ENCODE assay signal across 18 cellular contexts in genomic region chr6:117613920-117614535, GRCh38. TPM values are rescaled to one million over a fixed set of nuclear protein-coding genes. Genes with fewer than 3 reads are reported as not detected.
A peak's percentile ranks its signal among the peaks of the same experiment; 100 is the strongest.
DNase-seq lines count a peak whose midpoint lies in the region; ATAC-seq, FAIRE-seq and TF ChIP-seq lines count a peak whose summit lies in the region.
"Had no signal": no experiment of that assay in that cellular context is flagged by ENCODE, and none has a peak within 500 bp of the region (broad histone marks: within the 10 kb centered on the region; RNA-seq: fewer than 3 reads in every experiment).

No MANE protein-coding gene starts in this region.

- BruUV-seq in GM12878 (replicated peaks; lab: Mats Ljungman, UMichigan), result no TSS peak

- H3K27me3 ChIP-seq in HUES6 (ENCODE audit: control insufficient read depth, insufficient read depth, low read length), result no peaks in the 10 kb centered on the region
- H3K27me3 ChIP-seq in GM12878 (replicated peaks in 1 of 2; ENCODE audit: control insufficient read depth in 2 of 2, insufficient read depth in 2 of 2, low read length in 1 of 2), result no peaks in the 10 kb centered on the region

- H4K20me1 ChIP-seq in GM12878 (ENCODE audit: control insufficient read depth, insufficient read depth), result no peaks in the 10 kb centered on the region

- SMC1A ChIA-PET in GM12878 (lab: Charles Lee; ENCODE audit: uncharacterized antibody, unreplicated experiment), result interaction anchor here (0.6 to 1.4 kb wide), 3 partner anchors 12 to 1360 kb away, joined by 3 to 5 read pairs (median 3); no protein-coding TSS in a partner anchor

- 0 out of 2 replicates have a peak overlapping the region, but pooled peaks have one; percentile 12 for H2AFZ ChIP-seq in GM12878 (ENCODE audit: control insufficient read depth, low read depth, low read length)

- H3K9me3 ChIP-seq in HUES6 (ENCODE audit: control insufficient read depth, insufficient read depth, low read depth, low read length) (no peaks in the 10 kb centered on the region), GM12878 (replicated peaks; ENCODE audit: control insufficient read depth, insufficient read depth, low read length) (peaks cover 7% of the 10 kb centered on the region; the same call in 2 of the 3 replicates)

- no peak for TF ChIP-seq CTCF in GM12878 (IDR thresholded peaks at IDR 0.05 in 2 of 3, conservative IDR thresholded peaks at IDR 0.05 in 1 of 3; ENCODE audit: control insufficient read depth in 2 of 3, extremely low read depth in 1 of 3, insufficient read depth in 1 of 3, low read depth in 3 of 3, low read length in 3 of 3)

- H3K79me2 ChIP-seq in GM12878 (ENCODE audit: control insufficient read depth, insufficient read depth, low read length), result no peaks in the 10 kb centered on the region

- peak overlapping the region; percentile 27 for H3K9ac ChIP-seq in HUES6 (ENCODE audit: low read length)
- H3K9ac ChIP-seq in GM12878 (ENCODE audit: control insufficient read depth, insufficient read depth, low read length), result no peak overlapping the region

- H3K4me3 Mint-ChIP-seq in natural killer cell treated with Interleukin-12 subunit alpha and Interleukin-12 subunit beta and Interleukin-15 and Interleukin-18, amount 100 ng/mL, for 72 hours, result peak overlapping the region; percentile 79

- intact Hi-C loops in GM12878 (cut with micrococcal nuclease; ENCODE audit: unreplicated experiment), result no loop called here

- H3K4me1 ChIP-seq in HUES6 (ENCODE audit: control insufficient read depth, insufficient read depth, low read length), result peaks cover 42% of the 10 kb centered on the region
- H3K4me1 ChIP-seq in GM12878 (ENCODE audit: control insufficient read depth, insufficient read depth, low read length), result 0 out of 2 replicates have a peak, but pooled peaks cover 3% of the 10 kb centered on the region

- no peak for TF ChIP-seq EP300 in GM12878 (IDR thresholded peaks at IDR 0.05; ENCODE audit: borderline replicate concordance in 1 of 2, control insufficient read depth in 1 of 2, low read depth in 2 of 2, low read length in 2 of 2)

- H3K9me3 Mint-ChIP-seq in natural killer cell treated with Interleukin-12 subunit alpha and Interleukin-12 subunit beta and Interleukin-15 and Interleukin-18, amount 100 ng/mL, for 72 hours, result no peaks in the 10 kb centered on the region

- peak; percentile 45 for ATAC-seq in GM12878
- peak; percentile 70 to 75 for ATAC-seq in natural killer cell treated with Interleukin-12 subunit alpha and Interleukin-12 subunit beta and Interleukin-15 and Interleukin-18, amount 100 ng/mL, for 72 hours
- ATAC-seq: activated naive CD4-positive, alpha-beta T cell treated with anti-CD3 and anti-CD28 coated beads, Interleukin-2, amount 50 U/mL, for 72 hours had no signal

- CTCF ChIA-PET in GM12878 (lab: Yijun Ruan, JAX), result interaction anchor here (1.3 kb wide), 1 partner anchor 10 kb away, joined by 8 read pairs; no protein-coding TSS in a partner anchor

- FAIRE-seq in GM12878 (lab: Jason Lieb, UNC), result no peak

- 75% methylated on average over 4 of the region's 4 CpGs for WGBS in GM12878 (ENCODE audit: insufficient coverage, insufficient replicate concordance, low lambda C conversion rate, missing lambda C conversion rate)

- H3K4me1 Mint-ChIP-seq in natural killer cell treated with Interleukin-12 subunit alpha and Interleukin-12 subunit beta and Interleukin-15 and Interleukin-18, amount 100 ng/mL, for 72 hours (ENCODE audit: low read depth in 2 of 2), result peaks cover 38 to 50% of the 10 kb centered on the region in 2 donors

- no peak for TF ChIP-seq RAD21 in GM12878 (IDR thresholded peaks at IDR 0.05; ENCODE audit: insufficient read depth, low read depth, low read length)

- no peaks in the 10 kb centered on the region for H3K27me3 Mint-ChIP-seq in natural killer cell treated with Interleukin-12 subunit alpha and Interleukin-12 subunit beta and Interleukin-15 and Interleukin-18, amount 100 ng/mL, for 72 hours

- no peaks in the 10 kb centered on the region for H3K36me3 ChIP-seq in HUES6 (ENCODE audit: control insufficient read depth, insufficient read depth, low read length)
- H3K36me3 ChIP-seq in GM12878 (ENCODE audit: control insufficient read depth in 2 of 2, insufficient read depth in 2 of 2, low read length in 1 of 2), result no peaks in the 10 kb centered on the region

- peak overlapping the region; percentile 73 to 94 for H3K27ac Mint-ChIP-seq in natural killer cell treated with Interleukin-12 subunit alpha and Interleukin-12 subunit beta and Interleukin-15 and Interleukin-18, amount 100 ng/mL, for 72 hours
- H3K27ac Mint-ChIP-seq: activated naive CD4-positive, alpha-beta T cell treated with anti-CD3 and anti-CD28 coated beads, Interleukin-2, amount 50 U/mL, for 72 hours had no signal

- peak; percentile 50 for DNase-seq in ELR (ENCODE audit: low read depth)
- DNase-seq in GM12878 (ENCODE audit: low read depth, low spot score), result no peak
- no peak for DNase-seq in natural killer cell treated with Interleukin-12 subunit alpha and Interleukin-12 subunit beta and Interleukin-15 and Interleukin-18, amount 100 ng/mL, for 72 hours (ENCODE audit: low spot score)
- DNase-seq in NCI-H1694 treated with DMSO at 0.1 percent for 48 hours (lab: John Stamatoyannopoulos, UW), result no peak
- DNase-seq in COR-L47 (lab: John Stamatoyannopoulos, UW), result no peak
- no peak for DNase-seq in GM19238 (ENCODE audit: insufficient read length, low spot score)
- DNase-seq in HuH-7.5 (ENCODE audit: low spot score), result no peak
- DNase-seq: NCI-H2081 treated with DMSO at 0.1 percent for 48 hours, NCI-H774, nucleus accumbens, substantia nigra, T1000 had no signal

- peaks cover 19% of the 10 kb centered on the region for H3K36me3 Mint-ChIP-seq in natural killer cell treated with Interleukin-12 subunit alpha and Interleukin-12 subunit beta and Interleukin-15 and Interleukin-18, amount 100 ng/mL, for 72 hours

- H3K4me2 ChIP-seq in GM12878 (ENCODE audit: control insufficient read depth, insufficient read depth), result no peak overlapping the region

- RAD21 ChIA-PET in GM12878 (lab: Charles Lee; ENCODE audit: unreplicated experiment), result no interaction called here

- H3K27ac ChIP-seq in HUES6 (ENCODE audit: low read depth, low read length) (peak overlapping the region; percentile 93), GM12878 (ENCODE audit: control insufficient read depth, insufficient read depth) (no peak overlapping the region)
- H3K27ac ChIP-seq: coronary artery, RWPE1, skin epidermis had no signal

- in situ Hi-C loops in GM12878 (cut with MboI), result no loop called here

- H3K4me3 ChIP-seq in HUES6 (ENCODE audit: low read depth, low read length), result peak overlapping the region; percentile 31
- H3K4me3 ChIP-seq in GM12878, result no peak overlapping the region
- H3K4me3 ChIP-seq: coronary artery, lung, skin epidermis had no signal

- TF ChIP-seq POLR2A in GM12878 (IDR thresholded peaks at IDR 0.05; ENCODE audit: low read depth, low read length), result no peak

- POLR2A ChIA-PET in GM12878 (lab: Charles Lee), result no interaction called here

TF ChIP-seq in GM12878, 131 proteins besides CTCF, POLR2A, EP300 and RAD21 (continues in another document):
- TF ChIP-seq ATF2 (IDR thresholded peaks at IDR 0.05; ENCODE audit: low read length) (peak; percentile 30; the same call in 1 of the 2 replicates), RELB (IDR thresholded peaks at IDR 0.05; ENCODE audit: low read depth) (peak; percentile 29; the same call in 1 of the 2 replicates), MEF2A (IDR thresholded peaks at IDR 0.05; ENCODE audit: insufficient read depth, low read depth, low read length) (0 out of 2 replicates have a peak, but pooled peaks have one; percentile 6), MTA2 (IDR thresholded peaks at IDR 0.05; ENCODE audit: low read depth) (peak; percentile 35; the same call in 1 of the 2 replicates)

RNA-seq across cellular contexts. Expression of gene GOPC, which starts 11.7 kb away (rescaled TPM):
- 37.9 and 40.2 TPM in 2 replicates for total RNA-seq in GM12878 (2013; cell fraction: nucleolus; rRNA removed)
- total RNA-seq in GM12878 (2014; rRNA removed), result 18.8 and 23.7 TPM in 2 replicates
- total RNA-seq in GM12878 (2014; rRNA removed; fragmentation: Illumina TruSeq; extraction: Trizol), result 21.8 and 22.2 TPM in 2 replicates
- total RNA-seq in GM12878 (2021), result 18.6 and 19.1 TPM in 2 replicates
- 6.2 TPM for polyA plus RNA-seq in GM12878 (2011; ENCODE audit: low read depth)
- 28.5 and 48.0 TPM in 2 replicates for polyA plus RNA-seq in GM12878 (2011; rRNA removed)
- polyA plus RNA-seq in GM12878 (2011; cell fraction: cytosol; rRNA removed), result 8.2 and 8.8 TPM in 2 replicates
- polyA plus RNA-seq in GM12878 (2011; cell fraction: nucleus; rRNA removed), result 26.1 and 33.0 TPM in 2 replicates
- 11.0 and 18.0 TPM in 2 replicates for polyA plus RNA-seq in GM12878 (2012)
- polyA plus RNA-seq in GM12878 (2014; fragmentation: Illumina TruSeq; extraction: Trizol), result 21.3 and 28.7 TPM in 2 replicates
- 1 to 10 TPM; 5.8 to 8.2 TPM for polyA plus RNA-seq in GM12878 (2014; fragmentation: Nextera tagmentation; extraction: Ambion mirVana)
- 14.7 and 17.3 TPM in 2 replicates for polyA plus RNA-seq in GM12878 (2014; rRNA removed)
- polyA plus RNA-seq in GM12878 (2016; fragmentation: Nextera tagmentation; extraction: Ambion mirVana), result 10 to 100 TPM; 15.2 to 15.8 TPM
- polyA minus RNA-seq in GM12878 (2011; rRNA and poly(A)+ RNA removed), result 11.2 and 18.2 TPM in 2 replicates
- 9.2 and 10.3 TPM in 2 replicates for polyA minus RNA-seq in GM12878 (2011; cell fraction: cytosol; rRNA and poly(A)+ RNA removed)
- polyA minus RNA-seq in GM12878 (2011; cell fraction: nucleus; rRNA and poly(A)+ RNA removed), result 16.2 and 18.4 TPM in 2 replicates
- 10 to 100 TPM; 19.0 to 21.6 TPM for total RNA-seq in natural killer cell treated with Interleukin-12 subunit alpha and Interleukin-12 subunit beta and Interleukin-15 and Interleukin-18, amount 100 ng/mL, for 72 hours
